ENCODE assay signal across 22 cellular contexts in genomic region chr1:101847608-101848007, GRCh38.
"Had no signal": no experiment of that assay in that cellular context is flagged by ENCODE, and none has a peak within 500 bp of the region (broad histone marks: within the 10 kb centered on the region; RNA-seq: fewer than 3 reads in every experiment).

No MANE protein-coding gene starts in this region.

- H3K9me3 Mint-ChIP-seq: activated naive CD4-positive, alpha-beta T cell treated with anti-CD3 and anti-CD28 coated beads, Interleukin-2, amount 50 U/mL, for 24 hours; activated T-helper 1 cell treated with anti-CD3 and anti-CD28 coated beads, Interleukin-12 subunit alpha, Interleukin-12 subunit beta, Interleukin-2, Interleukin-4 antibody, amounts not matched to agents 30 ng/mL and 10 ng/mL and 1 ng/mL, durations not matched to agents 14 hours and 24 hours and 36 hours; T-helper 1 cell treated with Interleukin-12 subunit alpha and Interleukin-12 subunit beta and Interleukin-4 antibody, amounts not matched to agents 30 μg/mL and 1 μg/mL, for 36 hours had no signal

- H3K27ac Mint-ChIP-seq: activated CD8-positive, alpha-beta T cell treated with anti-CD3 and anti-CD28 coated beads, Interleukin-2, amount 10 ng/mL, durations not matched to agents 7 days and 5 days; activated naive CD4-positive, alpha-beta T cell treated with anti-CD3 and anti-CD28 coated beads, Interleukin-2, amount 50 U/mL, for 24 hours; activated T-helper 1 cell treated with anti-CD3 and anti-CD28 coated beads, Interleukin-12 subunit alpha, Interleukin-12 subunit beta, Interleukin-2, Interleukin-4 antibody, amounts not matched to agents 30 ng/mL and 10 ng/mL and 1 ng/mL, durations not matched to agents 14 hours and 24 hours and 36 hours; T-helper 1 cell treated with Interleukin-12 subunit alpha and Interleukin-12 subunit beta and Interleukin-4 antibody, amounts not matched to agents 30 μg/mL and 1 μg/mL, for 36 hours had no signal

- H3K4me3 Mint-ChIP-seq: activated CD8-positive, alpha-beta T cell treated with anti-CD3 and anti-CD28 coated beads, Interleukin-2, amount 10 ng/mL, durations not matched to agents 7 days and 5 days; activated naive CD4-positive, alpha-beta T cell treated with anti-CD3 and anti-CD28 coated beads, Interleukin-2, amount 50 U/mL, for 24 hours; activated T-helper 1 cell treated with anti-CD3 and anti-CD28 coated beads, Interleukin-12 subunit alpha, Interleukin-12 subunit beta, Interleukin-2, Interleukin-4 antibody, amounts not matched to agents 30 ng/mL and 10 ng/mL and 1 ng/mL, durations not matched to agents 14 hours and 24 hours and 36 hours; T-helper 1 cell treated with Interleukin-12 subunit alpha and Interleukin-12 subunit beta and Interleukin-4 antibody, amounts not matched to agents 30 μg/mL and 1 μg/mL, for 36 hours had no signal

- H3K36me3 Mint-ChIP-seq: activated naive CD4-positive, alpha-beta T cell treated with anti-CD3 and anti-CD28 coated beads, Interleukin-2, amount 50 U/mL, for 24 hours had no signal

- H3K4me1 Mint-ChIP-seq: activated naive CD4-positive, alpha-beta T cell treated with anti-CD3 and anti-CD28 coated beads, Interleukin-2, amount 50 U/mL, for 24 hours had no signal

- DNase-seq: activated CD4-positive, alpha-beta T cell treated with anti-CD3 and anti-CD28 coated beads for 48 hours; activated CD4-positive, alpha-beta T cell treated with anti-CD3 and anti-CD28 coated beads, Interleukin-2, amount 50 U/mL, for 4 hours; activated CD4-positive, CD25-positive, alpha-beta regulatory T cell treated with anti-CD3 and anti-CD28 coated beads, Interleukin-2, amount 50 U/mL, for 72 hours; activated CD8-positive, alpha-beta memory T cell treated with anti-CD3 and anti-CD28 coated beads, Interleukin-2, amount 50 U/mL, for 48 hours; activated CD8-positive, alpha-beta T cell treated with anti-CD3 and anti-CD28 coated beads, Interleukin-2, amount 10 ng/mL, durations not matched to agents 7 days and 5 days; activated effector memory CD4-positive, alpha-beta T cell treated with Interleukin-2 at 50 U/mL for 16 hours; activated naive CD4-positive, alpha-beta T cell; activated T-cell treated with anti-CD3 and anti-CD28 coated beads, Interleukin-2, amount 50 U/mL, for 1 hour; aorta; central memory CD4-positive, alpha-beta T cell; Karpas-422; NCI-H146; NCI-H187 treated with DMSO at 0.1 percent for 48 hours; NCI-H2081 treated with DMSO at 0.1 percent for 48 hours; NCI-H2171 treated with DMSO at 0.1 percent for 48 hours; NCI-H226; NCI-H510A treated with DMSO at 0.1 percent for 48 hours; PC-3; SHP77 treated with DMSO at 0.1 percent for 48 hours had no signal
